ENCODE assay signal across 1 cellular context in the genomic region with DNA sequence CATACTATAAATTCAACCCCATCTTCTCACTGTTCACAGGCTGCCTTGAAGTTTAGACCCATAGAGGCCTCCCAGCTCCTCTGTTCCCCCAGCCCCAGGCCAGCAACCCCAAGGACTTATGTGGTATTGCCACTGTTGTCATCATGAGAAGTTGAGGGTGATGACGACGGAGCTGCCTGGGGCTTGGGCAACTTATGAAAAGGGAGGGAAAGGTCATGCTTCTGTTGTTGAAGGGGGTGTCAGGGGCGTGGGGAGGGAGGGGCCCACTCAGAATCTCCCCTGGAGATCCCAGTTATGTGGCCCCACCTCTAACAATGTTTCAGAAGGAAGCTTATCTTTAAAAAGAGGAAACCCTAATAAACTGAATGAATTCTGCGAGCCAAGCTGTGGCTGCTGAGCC.
TF ChIP-seq lines count a peak whose summit lies in the region.

No MANE protein-coding gene starts in this region.

TF ChIP-seq in IMR-90, 13 proteins besides CTCF, POLR2A, EP300 and RAD21 (continued from another document):
- TF ChIP-seq, protein P1, sequence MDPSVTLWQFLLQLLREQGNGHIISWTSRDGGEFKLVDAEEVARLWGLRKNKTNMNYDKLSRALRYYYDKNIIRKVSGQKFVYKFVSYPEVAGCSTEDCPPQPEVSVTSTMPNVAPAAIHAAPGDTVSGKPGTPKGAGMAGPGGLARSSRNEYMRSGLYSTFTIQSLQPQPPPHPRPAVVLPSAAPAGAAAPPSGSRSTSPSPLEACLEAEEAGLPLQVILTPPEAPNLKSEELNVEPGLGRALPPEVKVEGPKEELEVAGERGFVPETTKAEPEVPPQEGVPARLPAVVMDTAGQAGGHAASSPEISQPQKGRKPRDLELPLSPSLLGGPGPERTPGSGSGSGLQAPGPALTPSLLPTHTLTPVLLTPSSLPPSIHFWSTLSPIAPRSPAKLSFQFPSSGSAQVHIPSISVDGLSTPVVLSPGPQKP (IDR thresholded peaks at IDR 0.05; ENCODE audit: borderline replicate concordance, low read depth, low read length): no peak
- no peak for TF ChIP-seq FOS (IDR thresholded peaks at IDR 0.05; ENCODE audit: low read depth, low read length)
- TF ChIP-seq MAZ (IDR thresholded peaks at IDR 0.05; ENCODE audit: borderline replicate concordance, low read depth, low read length): no peak
- TF ChIP-seq RFX5 (IDR thresholded peaks at IDR 0.05; ENCODE audit: low read depth, low read length): no peak
- no peak for TF ChIP-seq CHD1 (IDR thresholded peaks at IDR 0.05; ENCODE audit: low read depth, low read length)
- TF ChIP-seq CEBPB (IDR thresholded peaks at IDR 0.05; ENCODE audit: low read depth, low read length): no peak
- no peak for TF ChIP-seq BHLHE40 (IDR thresholded peaks at IDR 0.05; ENCODE audit: low read depth, low read length)
- TF ChIP-seq MAFK (IDR thresholded peaks at IDR 0.05; ENCODE audit: low read depth, low read length): no peak
- TF ChIP-seq SMC3 (IDR thresholded peaks at IDR 0.05; ENCODE audit: low read depth, low read length): no peak
- no peak for TF ChIP-seq NFE2L2 (IDR thresholded peaks at IDR 0.05; ENCODE audit: low read depth, low read length)
TF ChIP-seq in IMR-90: peak in this region for 0.
